In genomic region chr2:216080048-216080447, GRCh38 we compare ENCODE assay signal across 5 cellular contexts. TPM values are rescaled to one million over a fixed set of nuclear protein-coding genes. Genes with fewer than 3 reads are reported as not detected.
DNase-seq lines count a peak whose midpoint lies in the region; ATAC-seq and TF ChIP-seq lines count a peak whose summit lies in the region.
"Not testable (repeated sequence)": the region's sequence is repeated elsewhere in the genome, so short reads cannot be mapped to it uniquely, and the experiment has no call there.

No MANE protein-coding gene starts in this region.

- not testable (repeated sequence) for H3K36me3 ChIP-seq in hepatocyte (replicated peaks; ENCODE audit: insufficient read depth, low read depth)

- over 99% methylated on average over 10 of the region's 10 CpGs for WGBS in hepatocyte (ENCODE audit: low lambda C conversion rate, missing lambda C conversion rate)

- not testable (repeated sequence) for H4K20me1 ChIP-seq in hepatocyte (ENCODE audit: insufficient read depth, poor library complexity, severe bottlenecking)

- H3K27me3 Mint-ChIP-seq in Calu3 (ENCODE audit: unreplicated experiment); WTC11 (ENCODE audit: low read depth); activated T-helper 17 cell treated with anti-CD3 and anti-CD28 coated beads, Interleukin-2, amount 50 U/mL, for 72 hours; natural killer cell (ENCODE audit: low read depth in 2 of 2): not testable (repeated sequence)

- peak overlapping the region; percentile 55 for H3K27ac Mint-ChIP-seq in Calu3 (ENCODE audit: unreplicated experiment)
- not testable (repeated sequence) for H3K27ac Mint-ChIP-seq in WTC11; activated T-helper 17 cell treated with anti-CD3 and anti-CD28 coated beads, Interleukin-2, amount 50 U/mL, for 72 hours; natural killer cell

- BruUV-seq in Calu3 (replicated peaks; lab: Mats Ljungman, UMichigan) = not testable (repeated sequence)

- not testable (repeated sequence) for ATAC-seq in WTC11; activated T-helper 17 cell treated with anti-CD3 and anti-CD28 coated beads, Interleukin-2, amount 50 U/mL, for 72 hours (replicated peaks); natural killer cell

- TF ChIP-seq CTCF in Calu3 (IDR thresholded peaks at IDR 0.05; ENCODE audit: unreplicated experiment); WTC11 (IDR thresholded peaks at IDR 0.05); hepatocyte (IDR thresholded peaks at IDR 0.05; ENCODE audit: poor library complexity); natural killer cell (IDR thresholded peaks at IDR 0.05): not testable (repeated sequence)

- not testable (repeated sequence) for H2AFZ ChIP-seq in hepatocyte

- CTCF ChIA-PET in Calu3 (lab: Charles Lee) = interaction anchor here (0.6 kb wide), 1 partner anchor 35 kb away, joined by 3 read pairs; no protein-coding TSS in a partner anchor
- CTCF ChIA-PET in WTC11 (lab: Charles Lee) = not testable (repeated sequence)

- not testable (repeated sequence) for H3K4me1 ChIP-seq in hepatocyte (ENCODE audit: insufficient read depth)

- H3K9me3 Mint-ChIP-seq in Calu3 (ENCODE audit: low read depth, unreplicated experiment); WTC11; activated T-helper 17 cell treated with anti-CD3 and anti-CD28 coated beads, Interleukin-2, amount 50 U/mL, for 72 hours; natural killer cell: not testable (repeated sequence)

- H3K9me2 ChIP-seq in hepatocyte (replicated peaks; ENCODE audit: insufficient read depth) = not testable (repeated sequence)

- not testable (repeated sequence) for H3K27ac ChIP-seq in hepatocyte

- not testable (repeated sequence) for DNase-seq in Calu3; WTC11 (ENCODE audit: low spot score); hepatocyte (ENCODE audit: low spot score); natural killer cell

- peaks cover 59% of the 10 kb centered on the region for H3K36me3 Mint-ChIP-seq in Calu3 (ENCODE audit: insufficient read depth, unreplicated experiment)
- not testable (repeated sequence) for H3K36me3 Mint-ChIP-seq in WTC11; activated T-helper 17 cell treated with anti-CD3 and anti-CD28 coated beads, Interleukin-2, amount 50 U/mL, for 72 hours (ENCODE audit: low read depth); natural killer cell

- peaks cover 38% of the 10 kb centered on the region for H3K4me1 Mint-ChIP-seq in Calu3 (ENCODE audit: low read depth, unreplicated experiment)
- H3K4me1 Mint-ChIP-seq in WTC11 = peaks cover 39% of the 10 kb centered on the region
- H3K4me1 Mint-ChIP-seq in activated T-helper 17 cell treated with anti-CD3 and anti-CD28 coated beads, Interleukin-2, amount 50 U/mL, for 72 hours = peaks cover 43% of the 10 kb centered on the region
- peaks cover 44% of the 10 kb centered on the region in 2 donors for H3K4me1 Mint-ChIP-seq in natural killer cell

- peak overlapping the region; percentile 93 for H3K4me3 Mint-ChIP-seq in Calu3 (ENCODE audit: low read depth, unreplicated experiment)
- 0 out of 2 replicates have a peak overlapping the region, but pooled peaks have one; percentile 16 for H3K4me3 Mint-ChIP-seq in WTC11
- H3K4me3 Mint-ChIP-seq in activated T-helper 17 cell treated with anti-CD3 and anti-CD28 coated beads, Interleukin-2, amount 50 U/mL, for 72 hours = peak overlapping the region; percentile 100
- peak overlapping the region; percentile 71 for H3K4me3 Mint-ChIP-seq in natural killer cell

- POLR2A ChIA-PET in WTC11 (lab: Charles Lee) = not testable (repeated sequence)

- H3K9me3 ChIP-seq in hepatocyte (ENCODE audit: low read depth) = not testable (repeated sequence)

- intact Hi-C loops in Calu3 (cut with micrococcal nuclease; ENCODE audit: unreplicated experiment) = loop anchor here (2.0 kb wide), 1 partner anchor 35 kb away; no protein-coding TSS in a partner anchor
- intact Hi-C loops in natural killer cell (cut with micrococcal nuclease) = not testable (repeated sequence)

- peaks cover 16% of the 10 kb centered on the region for H3K79me2 ChIP-seq in hepatocyte

- not testable (repeated sequence) for H3K27me3 ChIP-seq in hepatocyte

- not testable (repeated sequence) for H3K4me3 ChIP-seq in hepatocyte

- peak overlapping the region; percentile 95 for H3K4me2 ChIP-seq in hepatocyte

RNA-seq across cellular contexts. Expression of gene PECR, which starts 1.6 kb away (rescaled TPM):
- total RNA-seq in Calu3 (2022) (40.7 and 45.3 TPM in 2 replicates), WTC11 (2021) (13.9 to 21.3 TPM (median 19.6 TPM) in 3 replicates), hepatocyte (24.6 and 32.4 TPM in 2 replicates), natural killer cell (10 to 100 TPM; 15.4 to 25.7 (median 17.5) TPM)
- total RNA-seq in activated T-helper 17 cell treated with anti-CD3 and anti-CD28 coated beads, Interleukin-2, amount 50 U/mL, for 72 hours = 10 to 100 TPM; 27.7 to 27.8 TPM
- polyA plus RNA-seq in hepatocyte = 13.8 and 17.4 TPM in 2 replicates

RNA-seq across cellular contexts. Expression of gene TMEM169, which starts 1.7 kb away (rescaled TPM):
- 8.0 and 9.0 TPM in 2 replicates for total RNA-seq in Calu3 (2022)
- 1.8 to 3.5 TPM (median 3.3 TPM) in 3 replicates for total RNA-seq in WTC11 (2021)
- total RNA-seq in activated T-helper 17 cell treated with anti-CD3 and anti-CD28 coated beads, Interleukin-2, amount 50 U/mL, for 72 hours = 1 to 10 TPM; 1.4 to 1.5 TPM
- total RNA-seq in hepatocyte = 1.1 and 1.8 TPM in 2 replicates
- 0.91 and 0.97 TPM in 2 replicates for polyA plus RNA-seq in hepatocyte
- total RNA-seq in natural killer cell = 1 to 10 TPM in 1 of 3 donors, under 1 TPM in 2; 0.68 to 1.5 (median 0.98) TPM

RNA-seq across cellular contexts. Expression of gene XRCC5, which starts 29.1 kb away (rescaled TPM):
- 266 and 313 TPM in 2 replicates for total RNA-seq in Calu3 (2022)
- 459 to 522 TPM (median 466 TPM) in 3 replicates for total RNA-seq in WTC11 (2021)
- total RNA-seq in activated T-helper 17 cell treated with anti-CD3 and anti-CD28 coated beads, Interleukin-2, amount 50 U/mL, for 72 hours = 100 to 1,000 TPM; 391 to 617 TPM
- 191 and 208 TPM in 2 replicates for total RNA-seq in hepatocyte
- 157 and 181 TPM in 2 replicates for polyA plus RNA-seq in hepatocyte
- total RNA-seq in natural killer cell = 100 to 1,000 TPM; 188 to 220 (median 201) TPM

Comparison
In these comparisons a context has a peak if more than half of its experiments do, and no peak if none do; other contexts are left out.
1. H3K4me3 Mint-ChIP-seq: peak in every context shown above with its lines; median percentile 100 in activated T-helper 17 cell treated with anti-CD3 and anti-CD28 coated beads, Interleukin-2, amount 50 U/mL, for 72 hours; 93 in Calu3; 71 in natural killer cell; 16 in WTC11.